In genomic region chr22:19930537-19931486, GRCh38 we compare ENCODE assay signal across 1 cellular context.
A peak's percentile ranks its signal among the peaks of the same experiment; 100 is the strongest.
TF ChIP-seq lines count a peak whose summit lies in the region.

No MANE protein-coding gene starts in this region.

TF ChIP-seq in K562, 482 proteins besides CTCF, POLR2A, EP300 and RAD21 (continued from another document and continues in another):
- no peak for TF ChIP-seq AFF1 (IDR thresholded peaks at IDR 0.05; ENCODE audit: low read depth in 1 of 2, partially characterized antibody in 2 of 2)
- no peak for TF ChIP-seq ZEB2 (IDR thresholded peaks at IDR 0.05)
- 0 out of 2 replicates have a peak, but pooled peaks have one; percentile 39 for TF ChIP-seq ZNF408 (CRISPR knock-in tag; IDR thresholded peaks at IDR 0.05; ENCODE audit: low read depth)
- TF ChIP-seq, protein P1, sequence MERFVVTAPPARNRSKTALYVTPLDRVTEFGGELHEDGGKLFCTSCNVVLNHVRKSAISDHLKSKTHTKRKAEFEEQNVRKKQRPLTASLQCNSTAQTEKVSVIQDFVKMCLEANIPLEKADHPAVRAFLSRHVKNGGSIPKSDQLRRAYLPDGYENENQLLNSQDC (CRISPR knock-in tag; IDR thresholded peaks at IDR 0.05), result no peak
- no peak for TF ChIP-seq MCM5 (IDR thresholded peaks at IDR 0.05; ENCODE audit: low read depth)
- TF ChIP-seq GABPB1 (CRISPR knock-in tag; IDR thresholded peaks at IDR 0.05), result no peak
- TF ChIP-seq, protein P2, sequence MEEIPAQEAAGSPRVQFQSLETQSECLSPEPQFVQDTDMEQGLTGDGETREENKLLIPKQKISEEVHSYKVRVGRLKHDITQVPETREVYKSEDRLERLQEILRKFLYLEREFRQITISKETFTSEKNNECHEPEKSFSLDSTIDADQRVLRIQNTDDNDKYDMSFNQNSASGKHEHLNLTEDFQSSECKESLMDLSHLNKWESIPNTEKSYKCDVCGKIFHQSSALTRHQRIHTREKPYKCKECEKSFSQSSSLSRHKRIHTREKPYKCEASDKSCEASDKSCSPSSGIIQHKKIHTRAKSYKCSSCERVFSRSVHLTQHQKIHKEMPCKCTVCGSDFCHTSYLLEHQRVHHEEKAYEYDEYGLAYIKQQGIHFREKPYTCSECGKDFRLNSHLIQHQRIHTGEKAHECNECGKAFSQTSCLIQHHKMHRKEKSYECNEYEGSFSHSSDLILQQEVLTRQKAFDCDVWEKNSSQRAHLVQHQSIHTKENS (CRISPR knock-in tag; IDR thresholded peaks at IDR 0.05), result no peak
- TF ChIP-seq, protein P3, sequence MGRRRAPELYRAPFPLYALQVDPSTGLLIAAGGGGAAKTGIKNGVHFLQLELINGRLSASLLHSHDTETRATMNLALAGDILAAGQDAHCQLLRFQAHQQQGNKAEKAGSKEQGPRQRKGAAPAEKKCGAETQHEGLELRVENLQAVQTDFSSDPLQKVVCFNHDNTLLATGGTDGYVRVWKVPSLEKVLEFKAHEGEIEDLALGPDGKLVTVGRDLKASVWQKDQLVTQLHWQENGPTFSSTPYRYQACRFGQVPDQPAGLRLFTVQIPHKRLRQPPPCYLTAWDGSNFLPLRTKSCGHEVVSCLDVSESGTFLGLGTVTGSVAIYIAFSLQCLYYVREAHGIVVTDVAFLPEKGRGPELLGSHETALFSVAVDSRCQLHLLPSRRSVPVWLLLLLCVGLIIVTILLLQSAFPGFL (CRISPR knock-in tag; IDR thresholded peaks at IDR 0.05), result no peak
- TF ChIP-seq NFRKB (IDR thresholded peaks at IDR 0.05; ENCODE audit: low read depth), result no peak
- TF ChIP-seq GATAD2B (IDR thresholded peaks at IDR 0.05; ENCODE audit: borderline replicate concordance), result no peak
- peak; percentile 27; the same call in 1 of the 2 replicates for TF ChIP-seq MED1 (CRISPR knock-in tag; IDR thresholded peaks at IDR 0.05; ENCODE audit: borderline replicate concordance)
- TF ChIP-seq HEY1 (CRISPR knock-in tag; IDR thresholded peaks at IDR 0.05; ENCODE audit: borderline replicate concordance), result no peak
- TF ChIP-seq CBX1 (IDR thresholded peaks at IDR 0.05; ENCODE audit: low read depth), result no peak
- TF ChIP-seq PURB (CRISPR knock-in tag; IDR thresholded peaks at IDR 0.05; ENCODE audit: low read depth), result peak; percentile 92; the same call in 1 of the 2 replicates
- TF ChIP-seq HLTF (IDR thresholded peaks at IDR 0.05), result no peak
- no peak for TF ChIP-seq KLF13 (tag; IDR thresholded peaks at IDR 0.05; ENCODE audit: borderline replicate concordance, low read depth)
- no peak for TF ChIP-seq CCNT2 (IDR thresholded peaks at IDR 0.05; ENCODE audit: borderline replicate concordance, extremely low read depth, insufficient read length, low read depth, low read length)
- no peak for TF ChIP-seq ZNF3 (CRISPR knock-in tag; IDR thresholded peaks at IDR 0.05)
- TF ChIP-seq, protein P4, sequence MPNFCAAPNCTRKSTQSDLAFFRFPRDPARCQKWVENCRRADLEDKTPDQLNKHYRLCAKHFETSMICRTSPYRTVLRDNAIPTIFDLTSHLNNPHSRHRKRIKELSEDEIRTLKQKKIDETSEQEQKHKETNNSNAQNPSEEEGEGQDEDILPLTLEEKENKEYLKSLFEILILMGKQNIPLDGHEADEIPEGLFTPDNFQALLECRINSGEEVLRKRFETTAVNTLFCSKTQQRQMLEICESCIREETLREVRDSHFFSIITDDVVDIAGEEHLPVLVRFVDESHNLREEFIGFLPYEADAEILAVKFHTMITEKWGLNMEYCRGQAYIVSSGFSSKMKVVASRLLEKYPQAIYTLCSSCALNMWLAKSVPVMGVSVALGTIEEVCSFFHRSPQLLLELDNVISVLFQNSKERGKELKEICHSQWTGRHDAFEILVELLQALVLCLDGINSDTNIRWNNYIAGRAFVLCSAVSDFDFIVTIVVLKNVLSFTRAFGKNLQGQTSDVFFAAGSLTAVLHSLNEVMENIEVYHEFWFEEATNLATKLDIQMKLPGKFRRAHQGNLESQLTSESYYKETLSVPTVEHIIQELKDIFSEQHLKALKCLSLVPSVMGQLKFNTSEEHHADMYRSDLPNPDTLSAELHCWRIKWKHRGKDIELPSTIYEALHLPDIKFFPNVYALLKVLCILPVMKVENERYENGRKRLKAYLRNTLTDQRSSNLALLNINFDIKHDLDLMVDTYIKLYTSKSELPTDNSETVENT (CRISPR knock-in tag; IDR thresholded peaks at IDR 0.05), result 0 out of 2 replicates have a peak, but pooled peaks have one; percentile 37
- TF ChIP-seq YY1 (IDR thresholded peaks at IDR 0.05; ENCODE audit: borderline replicate concordance in 1 of 3, control insufficient read depth in 1 of 3, extremely low read depth in 1 of 3, insufficient read depth in 3 of 3, insufficient read length in 1 of 3, insufficient replicate concordance in 2 of 3, low read depth in 1 of 3, low read length in 2 of 3), result no peak
- TF ChIP-seq TAL1 (IDR thresholded peaks at IDR 0.05), result no peak
- TF ChIP-seq ATF7 (IDR thresholded peaks at IDR 0.05), result no peak
- no peak for TF ChIP-seq BCL6 (CRISPR knock-in tag; IDR thresholded peaks at IDR 0.05)
- TF ChIP-seq TFAP4 (CRISPR knock-in tag; IDR thresholded peaks at IDR 0.05; ENCODE audit: borderline replicate concordance), result peak; percentile 40; the same call in 1 of the 2 replicates
- TF ChIP-seq U2AF2 (optimal IDR thresholded peaks at IDR 0.05; ENCODE audit: low read depth, low read length), result no peak
- TF ChIP-seq KAT2B (IDR thresholded peaks at IDR 0.05; ENCODE audit: low read depth, low read length), result no peak
- TF ChIP-seq RUNX1 (IDR thresholded peaks at IDR 0.05; ENCODE audit: low read depth), result no peak
- no peak for TF ChIP-seq KDM4B (IDR thresholded peaks at IDR 0.05; ENCODE audit: borderline replicate concordance in 2 of 2, low read depth in 1 of 2)
- TF ChIP-seq, protein P5, sequence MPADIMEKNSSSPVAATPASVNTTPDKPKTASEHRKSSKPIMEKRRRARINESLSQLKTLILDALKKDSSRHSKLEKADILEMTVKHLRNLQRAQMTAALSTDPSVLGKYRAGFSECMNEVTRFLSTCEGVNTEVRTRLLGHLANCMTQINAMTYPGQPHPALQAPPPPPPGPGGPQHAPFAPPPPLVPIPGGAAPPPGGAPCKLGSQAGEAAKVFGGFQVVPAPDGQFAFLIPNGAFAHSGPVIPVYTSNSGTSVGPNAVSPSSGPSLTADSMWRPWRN (IDR thresholded peaks at IDR 0.05; ENCODE audit: low read depth), result no peak
- no peak for TF ChIP-seq FOS (IDR thresholded peaks at IDR 0.05; ENCODE audit: extremely low read depth, insufficient read length)
- TF ChIP-seq GABPB2 (CRISPR knock-in tag; conservative IDR thresholded peaks at IDR 0.05), result no peak
- TF ChIP-seq ZNF12 (CRISPR knock-in tag; IDR thresholded peaks at IDR 0.05), result peak; percentile 83
- TF ChIP-seq, protein P6, sequence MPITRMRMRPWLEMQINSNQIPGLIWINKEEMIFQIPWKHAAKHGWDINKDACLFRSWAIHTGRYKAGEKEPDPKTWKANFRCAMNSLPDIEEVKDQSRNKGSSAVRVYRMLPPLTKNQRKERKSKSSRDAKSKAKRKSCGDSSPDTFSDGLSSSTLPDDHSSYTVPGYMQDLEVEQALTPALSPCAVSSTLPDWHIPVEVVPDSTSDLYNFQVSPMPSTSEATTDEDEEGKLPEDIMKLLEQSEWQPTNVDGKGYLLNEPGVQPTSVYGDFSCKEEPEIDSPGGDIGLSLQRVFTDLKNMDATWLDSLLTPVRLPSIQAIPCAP (CRISPR knock-in tag; IDR thresholded peaks at IDR 0.05; ENCODE audit: borderline replicate concordance), result no peak
- no peak for TF ChIP-seq MAZ (CRISPR knock-in tag; conservative IDR thresholded peaks at IDR 0.05 in 1 of 2, IDR thresholded peaks at IDR 0.05 in 1 of 2)
- TF ChIP-seq HNRNPLL (IDR thresholded peaks at IDR 0.05; ENCODE audit: low read depth, low read length, poor library complexity, severe bottlenecking), result no peak
- TF ChIP-seq BHLHE40 (IDR thresholded peaks at IDR 0.05; ENCODE audit: low read length), result no peak
- TF ChIP-seq, protein P7, sequence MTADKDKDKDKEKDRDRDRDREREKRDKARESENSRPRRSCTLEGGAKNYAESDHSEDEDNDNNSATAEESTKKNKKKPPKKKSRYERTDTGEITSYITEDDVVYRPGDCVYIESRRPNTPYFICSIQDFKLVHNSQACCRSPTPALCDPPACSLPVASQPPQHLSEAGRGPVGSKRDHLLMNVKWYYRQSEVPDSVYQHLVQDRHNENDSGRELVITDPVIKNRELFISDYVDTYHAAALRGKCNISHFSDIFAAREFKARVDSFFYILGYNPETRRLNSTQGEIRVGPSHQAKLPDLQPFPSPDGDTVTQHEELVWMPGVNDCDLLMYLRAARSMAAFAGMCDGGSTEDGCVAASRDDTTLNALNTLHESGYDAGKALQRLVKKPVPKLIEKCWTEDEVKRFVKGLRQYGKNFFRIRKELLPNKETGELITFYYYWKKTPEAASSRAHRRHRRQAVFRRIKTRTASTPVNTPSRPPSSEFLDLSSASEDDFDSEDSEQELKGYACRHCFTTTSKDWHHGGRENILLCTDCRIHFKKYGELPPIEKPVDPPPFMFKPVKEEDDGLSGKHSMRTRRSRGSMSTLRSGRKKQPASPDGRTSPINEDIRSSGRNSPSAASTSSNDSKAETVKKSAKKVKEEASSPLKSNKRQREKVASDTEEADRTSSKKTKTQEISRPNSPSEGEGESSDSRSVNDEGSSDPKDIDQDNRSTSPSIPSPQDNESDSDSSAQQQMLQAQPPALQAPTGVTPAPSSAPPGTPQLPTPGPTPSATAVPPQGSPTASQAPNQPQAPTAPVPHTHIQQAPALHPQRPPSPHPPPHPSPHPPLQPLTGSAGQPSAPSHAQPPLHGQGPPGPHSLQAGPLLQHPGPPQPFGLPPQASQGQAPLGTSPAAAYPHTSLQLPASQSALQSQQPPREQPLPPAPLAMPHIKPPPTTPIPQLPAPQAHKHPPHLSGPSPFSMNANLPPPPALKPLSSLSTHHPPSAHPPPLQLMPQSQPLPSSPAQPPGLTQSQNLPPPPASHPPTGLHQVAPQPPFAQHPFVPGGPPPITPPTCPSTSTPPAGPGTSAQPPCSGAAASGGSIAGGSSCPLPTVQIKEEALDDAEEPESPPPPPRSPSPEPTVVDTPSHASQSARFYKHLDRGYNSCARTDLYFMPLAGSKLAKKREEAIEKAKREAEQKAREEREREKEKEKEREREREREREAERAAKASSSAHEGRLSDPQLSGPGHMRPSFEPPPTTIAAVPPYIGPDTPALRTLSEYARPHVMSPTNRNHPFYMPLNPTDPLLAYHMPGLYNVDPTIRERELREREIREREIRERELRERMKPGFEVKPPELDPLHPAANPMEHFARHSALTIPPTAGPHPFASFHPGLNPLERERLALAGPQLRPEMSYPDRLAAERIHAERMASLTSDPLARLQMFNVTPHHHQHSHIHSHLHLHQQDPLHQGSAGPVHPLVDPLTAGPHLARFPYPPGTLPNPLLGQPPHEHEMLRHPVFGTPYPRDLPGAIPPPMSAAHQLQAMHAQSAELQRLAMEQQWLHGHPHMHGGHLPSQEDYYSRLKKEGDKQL (CRISPR knock-in tag; IDR thresholded peaks at IDR 0.05; ENCODE audit: borderline replicate concordance), result no peak
- TF ChIP-seq ZC3H4 (CRISPR knock-in tag; IDR thresholded peaks at IDR 0.05; ENCODE audit: borderline replicate concordance), result peak; percentile 68; the same call in 1 of the 2 replicates
- no peak for TF ChIP-seq ZNF444 (CRISPR knock-in tag; IDR thresholded peaks at IDR 0.05)
- TF ChIP-seq ATF1 (CRISPR knock-in tag; IDR thresholded peaks at IDR 0.05), result no peak
- no peak for TF ChIP-seq ATF1 (tag; IDR thresholded peaks at IDR 0.05)
- no peak for TF ChIP-seq ZNF445 (CRISPR knock-in tag; IDR thresholded peaks at IDR 0.05; ENCODE audit: low read depth)
- no peak for TF ChIP-seq SRSF1 (IDR thresholded peaks at IDR 0.05; ENCODE audit: low read depth, low read length)
- no peak for TF ChIP-seq TARDBP (IDR thresholded peaks at IDR 0.05)
- TF ChIP-seq CREB5 (CRISPR knock-in tag; IDR thresholded peaks at IDR 0.05), result no peak
- TF ChIP-seq HNRNPH1 (optimal IDR thresholded peaks at IDR 0.05; ENCODE audit: low read depth, low read length), result no peak
- TF ChIP-seq PRMT5 (CRISPR knock-in tag; IDR thresholded peaks at IDR 0.05), result no peak
- no peak for TF ChIP-seq SRF (CRISPR knock-in tag; IDR thresholded peaks at IDR 0.05)
- TF ChIP-seq FOXM1 (IDR thresholded peaks at IDR 0.05; ENCODE audit: low read depth), result no peak
- peak; percentile 72; the same call in 1 of the 2 replicates for TF ChIP-seq FOXM1 (CRISPR knock-in tag; IDR thresholded peaks at IDR 0.05; ENCODE audit: low read depth)
- peak; percentile 10; the same call in 1 of the 2 replicates for TF ChIP-seq EGR1 (conservative IDR thresholded peaks at IDR 0.05)
